Comparison of ENCODE assay signal across 35 cellular contexts in the genomic region with DNA sequence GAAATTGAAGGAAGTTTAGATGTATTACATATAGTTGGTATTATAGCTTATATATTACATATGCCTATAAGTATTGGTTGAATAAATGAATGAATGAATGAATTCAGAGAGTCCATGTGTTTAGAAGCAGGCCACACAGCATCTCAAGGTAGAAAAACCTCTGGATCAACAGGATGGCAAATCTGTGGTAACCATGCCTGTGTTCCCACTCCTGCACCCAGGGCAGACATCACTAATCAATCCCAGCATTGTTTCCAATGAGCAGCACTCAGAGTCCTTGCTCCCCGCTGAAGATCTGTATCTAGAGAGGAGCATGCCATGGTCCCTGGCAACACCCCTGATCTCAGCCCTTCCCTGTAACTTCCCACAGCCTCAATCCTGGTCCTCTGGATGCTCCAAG. TPM values are rescaled to one million over a fixed set of nuclear protein-coding genes. Genes with fewer than 3 reads are reported as not detected.
"Had no signal": no experiment of that assay in that cellular context is flagged by ENCODE, and none has a peak within 500 bp of the region (broad histone marks: within the 10 kb centered on the region; RNA-seq: fewer than 3 reads in every experiment).

No MANE protein-coding gene starts in this region.

- H3K4me3 ChIP-seq: breast epithelium, colonic mucosa, gastroesophageal sphincter, hepatocyte, ovary, uterus had no signal

- FAIRE-seq: endometrium, small intestine had no signal

- ATAC-seq: activated CD8-positive, alpha-beta memory T cell treated with anti-CD3 and anti-CD28 coated beads, Interleukin-2, amount 10 ng/mL, durations not matched to agents 7 days and 5 days; activated CD8-positive, alpha-beta T cell treated with anti-CD3 and anti-CD28 coated beads, Interleukin-2, amount 10 ng/mL, durations not matched to agents 7 days and 5 days; gastroesophageal sphincter; left ventricle myocardium superior; sciatic nerve; stimulated activated memory B cell treated with anti-CD40 and anti-IgM and Interleukin-4, amounts not matched to agents 10 μg/mL and 1 μg/mL and 100 μg/mL, for 72 hours; stimulated activated naive CD8-positive, alpha-beta T cell treated with anti-CD3 and anti-CD28 coated beads, Interleukin-15, amount 100 ng/mL, for 72 hours had no signal

- H3K36me3 Mint-ChIP-seq: activated CD8-positive, alpha-beta memory T cell treated with anti-CD3 and anti-CD28 coated beads, Interleukin-2, amount 10 ng/mL, durations not matched to agents 7 days and 5 days; activated naive CD4-positive, alpha-beta T cell treated with anti-CD3 and anti-CD28 coated beads, Interleukin-2, amount 50 U/mL, for 72 hours; stimulated activated memory B cell treated with anti-CD40 and anti-IgM and Interleukin-4, amounts not matched to agents 10 μg/mL and 1 μg/mL and 100 μg/mL, for 72 hours; type B pancreatic cell had no signal

- H3K9me3 Mint-ChIP-seq: activated naive CD4-positive, alpha-beta T cell treated with anti-CD3 and anti-CD28 coated beads, Interleukin-2, amount 50 U/mL, for 72 hours; nephron; stimulated activated memory B cell treated with anti-CD40 and anti-IgM and Interleukin-4, amounts not matched to agents 10 μg/mL and 1 μg/mL and 100 μg/mL, for 72 hours; stimulated activated naive CD8-positive, alpha-beta T cell treated with anti-CD3 and anti-CD28 coated beads, Interleukin-15, amount 100 ng/mL, for 72 hours; T-helper 2 cell treated with Interferon-gamma antibody and Interleukin-4, amounts not matched to agents 5 μg/mL and 100 μg/mL, for 36 hours; type B pancreatic cell had no signal

- H3K27ac ChIP-seq: breast epithelium, colonic mucosa, gastroesophageal sphincter, hepatocyte, ovary, uterus had no signal

- H3K4me1 ChIP-seq: breast epithelium, colonic mucosa, gastroesophageal sphincter, uterus had no signal

- DNase-seq: activated B cell treated with CpG ODN at 0.5 μM for 24 hours; activated CD4-positive, alpha-beta T cell treated with anti-CD3 and anti-CD28 coated beads, Interleukin-2, amount 50 U/mL, for 1 hour; activated CD8-positive, alpha-beta memory T cell treated with anti-CD3 and anti-CD28 coated beads, Interleukin-2, amount 10 ng/mL, durations not matched to agents 7 days and 5 days; activated CD8-positive, alpha-beta T cell treated with anti-CD3 and anti-CD28 coated beads, Interleukin-2, amount 10 ng/mL, durations not matched to agents 7 days and 5 days; activated naive CD4-positive, alpha-beta T cell; activated T-cell treated with anti-CD3 and anti-CD28 coated beads, Interleukin-2, amount 50 U/mL, for 48 hours; cerebellar nuclear complex; colonic mucosa; effector CD8-positive, alpha-beta T cell; erythroblast; islet precursor cell; left ventricle myocardium superior; ovary; small intestine; stimulated activated CD4-positive, alpha-beta T cell treated with anti-CD3 and anti-CD28 coated beads, Interleukin-1b, Interleukin-23, amount 100 ng/mL, for 48 hours; stimulated activated CD4-positive, alpha-beta T cell treated with anti-CD3 and anti-CD28 coated beads, Interleukin-4, amount 100 ng/mL, for 4 hours; stimulated activated CD8-positive, alpha-beta memory T cell treated with anti-CD3 and anti-CD28 coated beads, Interleukin-4, amount 100 ng/mL, for 48 hours; stimulated activated naive CD8-positive, alpha-beta T cell treated with anti-CD3 and anti-CD28 coated beads, Interleukin-15, amount 100 ng/mL, for 72 hours; substantia nigra; uterus had no signal

- H3K79me2 ChIP-seq: hepatocyte had no signal

- H2AFZ ChIP-seq: hepatocyte had no signal

- H3K36me3 ChIP-seq: breast epithelium, colonic mucosa, ovary, uterus had no signal

- H3K9me3 ChIP-seq: breast epithelium, colonic mucosa, gastroesophageal sphincter, ovary, uterus had no signal

- H3K27me3 Mint-ChIP-seq: activated CD8-positive, alpha-beta memory T cell treated with anti-CD3 and anti-CD28 coated beads, Interleukin-2, amount 10 ng/mL, durations not matched to agents 7 days and 5 days; progenitor cell of endocrine pancreas; stimulated activated memory B cell treated with anti-CD40 and anti-IgM and Interleukin-4, amounts not matched to agents 10 μg/mL and 1 μg/mL and 100 μg/mL, for 72 hours; stimulated activated naive CD8-positive, alpha-beta T cell treated with anti-CD3 and anti-CD28 coated beads, Interleukin-15, amount 100 ng/mL, for 72 hours; type B pancreatic cell had no signal

- H3K27ac Mint-ChIP-seq: activated B cell treated with CpG ODN at 0.5 μM for 24 hours; activated CD8-positive, alpha-beta memory T cell treated with anti-CD3 and anti-CD28 coated beads, Interleukin-2, amount 10 ng/mL, durations not matched to agents 7 days and 5 days; activated CD8-positive, alpha-beta T cell treated with anti-CD3 and anti-CD28 coated beads, Interleukin-2, amount 10 ng/mL, durations not matched to agents 7 days and 5 days; activated naive CD4-positive, alpha-beta T cell treated with anti-CD3 and anti-CD28 coated beads, Interleukin-2, amount 50 U/mL, for 72 hours; nephron; progenitor cell of endocrine pancreas; stimulated activated memory B cell treated with anti-CD40 and anti-IgM and Interleukin-4, amounts not matched to agents 10 μg/mL and 1 μg/mL and 100 μg/mL, for 72 hours; T-helper 2 cell treated with Interferon-gamma antibody and Interleukin-4, amounts not matched to agents 5 μg/mL and 100 μg/mL, for 36 hours had no signal

- H3K27me3 ChIP-seq: breast epithelium, colonic mucosa, gastroesophageal sphincter, hepatocyte, ovary, uterus had no signal

- H3K4me3 Mint-ChIP-seq: activated B cell treated with CpG ODN at 0.5 μM for 24 hours; activated CD8-positive, alpha-beta memory T cell treated with anti-CD3 and anti-CD28 coated beads, Interleukin-2, amount 10 ng/mL, durations not matched to agents 7 days and 5 days; activated CD8-positive, alpha-beta T cell treated with anti-CD3 and anti-CD28 coated beads, Interleukin-2, amount 10 ng/mL, durations not matched to agents 7 days and 5 days; nephron; stimulated activated memory B cell treated with anti-CD40 and anti-IgM and Interleukin-4, amounts not matched to agents 10 μg/mL and 1 μg/mL and 100 μg/mL, for 72 hours; stimulated activated naive CD8-positive, alpha-beta T cell treated with anti-CD3 and anti-CD28 coated beads, Interleukin-15, amount 100 ng/mL, for 72 hours; T-helper 2 cell treated with Interferon-gamma antibody and Interleukin-4, amounts not matched to agents 5 μg/mL and 100 μg/mL, for 36 hours; type B pancreatic cell had no signal

- H3K4me1 Mint-ChIP-seq: activated B cell treated with CpG ODN at 0.5 μM for 24 hours; activated CD8-positive, alpha-beta memory T cell treated with anti-CD3 and anti-CD28 coated beads, Interleukin-2, amount 10 ng/mL, durations not matched to agents 7 days and 5 days; stimulated activated memory B cell treated with anti-CD40 and anti-IgM and Interleukin-4, amounts not matched to agents 10 μg/mL and 1 μg/mL and 100 μg/mL, for 72 hours; stimulated activated naive CD8-positive, alpha-beta T cell treated with anti-CD3 and anti-CD28 coated beads, Interleukin-15, amount 100 ng/mL, for 72 hours had no signal

- H3K4me2 ChIP-seq: hepatocyte had no signal

RNA-seq across cellular contexts. Expression of a gene that starts 0.9 kb away (rescaled TPM):
- total RNA-seq: activated B cell treated with CpG ODN at 0.5 μM for 24 hours had no signal

RNA-seq across cellular contexts. Expression of a gene that starts 26.7 kb away (rescaled TPM):
- total RNA-seq: activated B cell treated with CpG ODN at 0.5 μM for 24 hours; activated CD8-positive, alpha-beta memory T cell treated with anti-CD3 and anti-CD28 coated beads, Interleukin-2, amount 10 ng/mL, durations not matched to agents 7 days and 5 days; activated CD8-positive, alpha-beta T cell treated with anti-CD3 and anti-CD28 coated beads, Interleukin-2, amount 10 ng/mL, durations not matched to agents 7 days and 5 days; activated naive CD4-positive, alpha-beta T cell treated with anti-CD3 and anti-CD28 coated beads, Interleukin-2, amount 50 U/mL, for 72 hours; breast epithelium; dermis microvascular lymphatic vessel endothelial cell; gastroesophageal sphincter; left ventricle myocardium superior; ovary; progenitor cell of endocrine pancreas; renal cortical epithelial cell; sciatic nerve; uterus had no signal
- polyA plus RNA-seq: hepatocyte, ovary, small intestine had no signal

RNA-seq across cellular contexts. Expression of a gene that starts 28.5 kb away (rescaled TPM):
- total RNA-seq: activated B cell treated with CpG ODN at 0.5 μM for 24 hours had no signal

RNA-seq across cellular contexts. Expression of a gene that starts 58.9 kb away (rescaled TPM):
- total RNA-seq: activated B cell treated with CpG ODN at 0.5 μM for 24 hours; activated CD8-positive, alpha-beta memory T cell treated with anti-CD3 and anti-CD28 coated beads, Interleukin-2, amount 10 ng/mL, durations not matched to agents 7 days and 5 days; activated CD8-positive, alpha-beta T cell treated with anti-CD3 and anti-CD28 coated beads, Interleukin-2, amount 10 ng/mL, durations not matched to agents 7 days and 5 days; activated naive CD4-positive, alpha-beta T cell treated with anti-CD3 and anti-CD28 coated beads, Interleukin-2, amount 50 U/mL, for 72 hours; breast epithelium; colonic mucosa; gastroesophageal sphincter; left ventricle myocardium superior; lung microvascular endothelial cell; mucosa of gallbladder; sciatic nerve; uterus had no signal
- polyA plus RNA-seq: ovary had no signal
